Comparison of ENCODE assay signal across 1 cellular context in the genomic region with DNA sequence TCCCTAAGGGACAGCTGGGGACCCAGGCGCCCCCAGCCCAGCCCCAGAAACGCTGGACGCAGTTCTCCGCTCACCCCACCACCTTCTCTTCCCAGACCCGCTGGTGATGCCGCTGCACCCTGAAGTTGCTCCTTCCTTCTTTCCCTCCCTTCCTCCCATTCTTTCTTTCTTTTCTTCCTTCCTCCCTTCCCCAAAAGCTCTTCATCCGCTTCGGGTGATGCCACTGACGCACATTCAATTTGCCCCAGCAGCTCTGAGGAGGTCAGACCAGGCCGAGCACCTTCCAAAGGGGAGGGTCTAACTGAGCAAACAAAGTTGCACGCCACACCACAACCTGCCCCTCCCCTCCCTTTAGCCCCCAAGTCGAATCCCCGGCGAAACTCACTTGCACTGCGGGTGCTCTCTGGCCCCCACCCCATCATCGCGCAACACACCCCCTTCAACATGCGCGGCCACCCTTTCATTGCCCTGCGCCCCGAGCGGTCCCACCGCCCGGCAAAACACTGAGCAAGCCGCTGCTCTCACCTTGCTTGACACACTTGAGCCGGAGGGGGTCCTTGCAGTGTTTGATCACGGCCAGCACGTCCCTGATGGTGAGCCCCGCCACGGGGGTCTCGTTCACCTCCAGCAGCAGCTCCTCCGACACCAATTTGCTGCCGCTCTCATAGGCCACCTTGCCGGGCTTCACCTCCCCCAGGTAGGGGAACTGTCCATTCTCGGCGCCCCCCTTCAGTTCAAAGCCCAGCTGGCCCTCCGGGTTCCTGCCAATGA.
TF ChIP-seq lines count a peak whose summit lies in the region.

No MANE protein-coding gene starts in this region.

TF ChIP-seq in HEK293, 187 proteins besides CTCF, POLR2A, EP300 and RAD21 (continued from another document and continues in another):
- TF ChIP-seq, protein P1, sequence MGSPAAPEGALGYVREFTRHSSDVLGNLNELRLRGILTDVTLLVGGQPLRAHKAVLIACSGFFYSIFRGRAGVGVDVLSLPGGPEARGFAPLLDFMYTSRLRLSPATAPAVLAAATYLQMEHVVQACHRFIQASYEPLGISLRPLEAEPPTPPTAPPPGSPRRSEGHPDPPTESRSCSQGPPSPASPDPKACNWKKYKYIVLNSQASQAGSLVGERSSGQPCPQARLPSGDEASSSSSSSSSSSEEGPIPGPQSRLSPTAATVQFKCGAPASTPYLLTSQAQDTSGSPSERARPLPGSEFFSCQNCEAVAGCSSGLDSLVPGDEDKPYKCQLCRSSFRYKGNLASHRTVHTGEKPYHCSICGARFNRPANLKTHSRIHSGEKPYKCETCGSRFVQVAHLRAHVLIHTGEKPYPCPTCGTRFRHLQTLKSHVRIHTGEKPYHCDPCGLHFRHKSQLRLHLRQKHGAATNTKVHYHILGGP (tag by site-specific recombination; IDR thresholded peaks at IDR 0.05) = no peak
- no peak for TF ChIP-seq ZNF426 (tag by site-specific recombination; IDR thresholded peaks at IDR 0.05)
- 0 out of 2 replicates have a peak, but pooled peaks have one; percentile 6 for TF ChIP-seq ZNF24 (tag by site-specific recombination; IDR thresholded peaks at IDR 0.05)
- TF ChIP-seq, protein P2, sequence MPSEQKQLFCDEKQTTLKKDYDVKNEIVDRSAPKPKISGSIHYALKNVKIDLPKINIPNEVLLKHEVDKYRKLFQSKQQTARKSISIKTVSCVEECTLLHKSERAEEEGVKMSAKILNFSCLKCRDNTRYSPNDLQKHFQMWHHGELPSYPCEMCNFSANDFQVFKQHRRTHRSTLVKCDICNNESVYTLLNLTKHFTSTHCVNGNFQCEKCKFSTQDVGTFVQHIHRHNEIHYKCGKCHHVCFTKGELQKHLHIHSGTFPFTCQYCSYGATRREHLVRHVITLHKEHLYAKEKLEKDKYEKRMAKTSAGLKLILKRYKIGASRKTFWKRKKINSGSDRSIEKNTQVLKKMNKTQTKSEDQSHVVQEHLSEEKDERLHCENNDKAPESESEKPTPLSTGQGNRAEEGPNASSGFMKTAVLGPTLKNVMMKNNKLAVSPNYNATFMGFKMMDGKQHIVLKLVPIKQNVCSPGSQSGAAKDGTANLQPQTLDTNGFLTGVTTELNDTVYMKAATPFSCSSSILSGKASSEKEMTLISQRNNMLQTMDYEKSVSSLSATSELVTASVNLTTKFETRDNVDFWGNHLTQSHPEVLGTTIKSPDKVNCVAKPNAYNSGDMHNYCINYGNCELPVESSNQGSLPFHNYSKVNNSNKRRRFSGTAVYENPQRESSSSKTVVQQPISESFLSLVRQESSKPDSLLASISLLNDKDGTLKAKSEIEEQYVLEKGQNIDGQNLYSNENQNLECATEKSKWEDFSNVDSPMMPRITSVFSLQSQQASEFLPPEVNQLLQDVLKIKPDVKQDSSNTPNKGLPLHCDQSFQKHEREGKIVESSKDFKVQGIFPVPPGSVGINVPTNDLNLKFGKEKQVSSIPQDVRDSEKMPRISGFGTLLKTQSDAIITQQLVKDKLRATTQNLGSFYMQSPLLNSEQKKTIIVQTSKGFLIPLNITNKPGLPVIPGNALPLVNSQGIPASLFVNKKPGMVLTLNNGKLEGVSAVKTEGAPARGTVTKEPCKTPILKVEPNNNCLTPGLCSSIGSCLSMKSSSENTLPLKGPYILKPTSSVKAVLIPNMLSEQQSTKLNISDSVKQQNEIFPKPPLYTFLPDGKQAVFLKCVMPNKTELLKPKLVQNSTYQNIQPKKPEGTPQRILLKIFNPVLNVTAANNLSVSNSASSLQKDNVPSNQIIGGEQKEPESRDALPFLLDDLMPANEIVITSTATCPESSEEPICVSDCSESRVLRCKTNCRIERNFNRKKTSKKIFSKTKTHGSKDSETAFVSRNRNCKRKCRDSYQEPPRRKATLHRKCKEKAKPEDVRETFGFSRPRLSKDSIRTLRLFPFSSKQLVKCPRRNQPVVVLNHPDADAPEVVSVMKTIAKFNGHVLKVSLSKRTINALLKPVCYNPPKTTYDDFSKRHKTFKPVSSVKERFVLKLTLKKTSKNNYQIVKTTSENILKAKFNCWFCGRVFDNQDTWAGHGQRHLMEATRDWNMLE (tag by site-specific recombination; conservative IDR thresholded peaks at IDR 0.05; ENCODE audit: low read depth) = no peak
- no peak for TF ChIP-seq ZNF23 (tag by site-specific recombination; IDR thresholded peaks at IDR 0.05; ENCODE audit: borderline replicate concordance)
- TF ChIP-seq, protein P3, sequence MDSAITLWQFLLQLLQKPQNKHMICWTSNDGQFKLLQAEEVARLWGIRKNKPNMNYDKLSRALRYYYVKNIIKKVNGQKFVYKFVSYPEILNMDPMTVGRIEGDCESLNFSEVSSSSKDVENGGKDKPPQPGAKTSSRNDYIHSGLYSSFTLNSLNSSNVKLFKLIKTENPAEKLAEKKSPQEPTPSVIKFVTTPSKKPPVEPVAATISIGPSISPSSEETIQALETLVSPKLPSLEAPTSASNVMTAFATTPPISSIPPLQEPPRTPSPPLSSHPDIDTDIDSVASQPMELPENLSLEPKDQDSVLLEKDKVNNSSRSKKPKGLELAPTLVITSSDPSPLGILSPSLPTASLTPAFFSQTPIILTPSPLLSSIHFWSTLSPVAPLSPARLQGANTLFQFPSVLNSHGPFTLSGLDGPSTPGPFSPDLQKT (IDR thresholded peaks at IDR 0.05; ENCODE audit: borderline replicate concordance, low read depth, low read length) = no peak
- TF ChIP-seq ZNF785 (tag by site-specific recombination; IDR thresholded peaks at IDR 0.05) = no peak
- TF ChIP-seq ZNF416 (tag by site-specific recombination; IDR thresholded peaks at IDR 0.05) = no peak
- no peak for TF ChIP-seq ZNF623 (tag by site-specific recombination; IDR thresholded peaks at IDR 0.05)
- TF ChIP-seq, protein P4, sequence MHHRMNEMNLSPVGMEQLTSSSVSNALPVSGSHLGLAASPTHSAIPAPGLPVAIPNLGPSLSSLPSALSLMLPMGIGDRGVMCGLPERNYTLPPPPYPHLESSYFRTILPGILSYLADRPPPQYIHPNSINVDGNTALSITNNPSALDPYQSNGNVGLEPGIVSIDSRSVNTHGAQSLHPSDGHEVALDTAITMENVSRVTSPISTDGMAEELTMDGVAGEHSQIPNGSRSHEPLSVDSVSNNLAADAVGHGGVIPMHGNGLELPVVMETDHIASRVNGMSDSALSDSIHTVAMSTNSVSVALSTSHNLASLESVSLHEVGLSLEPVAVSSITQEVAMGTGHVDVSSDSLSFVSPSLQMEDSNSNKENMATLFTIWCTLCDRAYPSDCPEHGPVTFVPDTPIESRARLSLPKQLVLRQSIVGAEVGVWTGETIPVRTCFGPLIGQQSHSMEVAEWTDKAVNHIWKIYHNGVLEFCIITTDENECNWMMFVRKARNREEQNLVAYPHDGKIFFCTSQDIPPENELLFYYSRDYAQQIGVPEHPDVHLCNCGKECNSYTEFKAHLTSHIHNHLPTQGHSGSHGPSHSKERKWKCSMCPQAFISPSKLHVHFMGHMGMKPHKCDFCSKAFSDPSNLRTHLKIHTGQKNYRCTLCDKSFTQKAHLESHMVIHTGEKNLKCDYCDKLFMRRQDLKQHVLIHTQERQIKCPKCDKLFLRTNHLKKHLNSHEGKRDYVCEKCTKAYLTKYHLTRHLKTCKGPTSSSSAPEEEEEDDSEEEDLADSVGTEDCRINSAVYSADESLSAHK (tag by site-specific recombination; IDR thresholded peaks at IDR 0.05) = no peak
- no peak for TF ChIP-seq ZNF837 (tag by site-specific recombination; IDR thresholded peaks at IDR 0.05)
- no peak for TF ChIP-seq ZNF544 (tag by site-specific recombination; IDR thresholded peaks at IDR 0.05)
- TF ChIP-seq KLF7 (tag by site-specific recombination; IDR thresholded peaks at IDR 0.05; ENCODE audit: borderline replicate concordance) = no peak
- TF ChIP-seq ZNF658 (tag by site-specific recombination; IDR thresholded peaks at IDR 0.05) = no peak
- no peak for TF ChIP-seq RBAK (tag by site-specific recombination; IDR thresholded peaks at IDR 0.05)
- TF ChIP-seq, protein P5, sequence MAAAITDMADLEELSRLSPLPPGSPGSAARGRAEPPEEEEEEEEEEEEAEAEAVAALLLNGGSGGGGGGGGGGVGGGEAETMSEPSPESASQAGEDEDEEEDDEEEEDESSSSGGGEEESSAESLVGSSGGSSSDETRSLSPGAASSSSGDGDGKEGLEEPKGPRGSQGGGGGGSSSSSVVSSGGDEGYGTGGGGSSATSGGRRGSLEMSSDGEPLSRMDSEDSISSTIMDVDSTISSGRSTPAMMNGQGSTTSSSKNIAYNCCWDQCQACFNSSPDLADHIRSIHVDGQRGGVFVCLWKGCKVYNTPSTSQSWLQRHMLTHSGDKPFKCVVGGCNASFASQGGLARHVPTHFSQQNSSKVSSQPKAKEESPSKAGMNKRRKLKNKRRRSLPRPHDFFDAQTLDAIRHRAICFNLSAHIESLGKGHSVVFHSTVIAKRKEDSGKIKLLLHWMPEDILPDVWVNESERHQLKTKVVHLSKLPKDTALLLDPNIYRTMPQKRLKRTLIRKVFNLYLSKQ (tag by site-specific recombination; IDR thresholded peaks at IDR 0.05; ENCODE audit: borderline replicate concordance) = no peak
- TF ChIP-seq SP3 (tag by site-specific recombination; IDR thresholded peaks at IDR 0.05) = no peak
- TF ChIP-seq SP2 (tag by site-specific recombination; IDR thresholded peaks at IDR 0.05) = no peak
- no peak for TF ChIP-seq HOXA7 (CRISPR knock-in tag; IDR thresholded peaks at IDR 0.05; ENCODE audit: borderline replicate concordance)
- no peak for TF ChIP-seq ZNF830 (tag by site-specific recombination; IDR thresholded peaks at IDR 0.05; ENCODE audit: low read depth)
- peak; percentile 82 for TF ChIP-seq ZNF335 (tag by site-specific recombination; conservative IDR thresholded peaks at IDR 0.05)
- no peak for TF ChIP-seq ZNF221 (tag by site-specific recombination; IDR thresholded peaks at IDR 0.05; ENCODE audit: borderline replicate concordance)
- TF ChIP-seq KLF10 (tag by site-specific recombination; IDR thresholded peaks at IDR 0.05) = no peak
- TF ChIP-seq, protein P6, sequence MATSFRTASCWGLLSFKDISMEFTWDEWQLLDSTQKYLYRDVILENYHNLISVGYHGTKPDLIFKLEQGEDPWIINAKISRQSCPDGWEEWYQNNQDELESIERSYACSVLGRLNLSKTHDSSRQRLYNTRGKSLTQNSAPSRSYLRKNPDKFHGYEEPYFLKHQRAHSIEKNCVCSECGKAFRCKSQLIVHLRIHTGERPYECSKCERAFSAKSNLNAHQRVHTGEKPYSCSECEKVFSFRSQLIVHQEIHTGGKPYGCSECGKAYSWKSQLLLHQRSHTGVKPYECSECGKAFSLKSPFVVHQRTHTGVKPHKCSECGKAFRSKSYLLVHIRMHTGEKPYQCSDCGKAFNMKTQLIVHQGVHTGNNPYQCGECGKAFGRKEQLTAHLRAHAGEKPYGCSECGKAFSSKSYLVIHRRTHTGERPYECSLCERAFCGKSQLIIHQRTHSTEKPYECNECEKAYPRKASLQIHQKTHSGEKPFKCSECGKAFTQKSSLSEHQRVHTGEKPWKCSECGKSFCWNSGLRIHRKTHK (tag by site-specific recombination; IDR thresholded peaks at IDR 0.05) = no peak
- TF ChIP-seq ZNF202 (tag by site-specific recombination; IDR thresholded peaks at IDR 0.05; ENCODE audit: borderline replicate concordance) = no peak
- no peak for TF ChIP-seq ZNF561 (tag by site-specific recombination; IDR thresholded peaks at IDR 0.05; ENCODE audit: borderline replicate concordance)
- no peak for TF ChIP-seq ZFP37 (tag by site-specific recombination; IDR thresholded peaks at IDR 0.05)
- TF ChIP-seq, protein P7, sequence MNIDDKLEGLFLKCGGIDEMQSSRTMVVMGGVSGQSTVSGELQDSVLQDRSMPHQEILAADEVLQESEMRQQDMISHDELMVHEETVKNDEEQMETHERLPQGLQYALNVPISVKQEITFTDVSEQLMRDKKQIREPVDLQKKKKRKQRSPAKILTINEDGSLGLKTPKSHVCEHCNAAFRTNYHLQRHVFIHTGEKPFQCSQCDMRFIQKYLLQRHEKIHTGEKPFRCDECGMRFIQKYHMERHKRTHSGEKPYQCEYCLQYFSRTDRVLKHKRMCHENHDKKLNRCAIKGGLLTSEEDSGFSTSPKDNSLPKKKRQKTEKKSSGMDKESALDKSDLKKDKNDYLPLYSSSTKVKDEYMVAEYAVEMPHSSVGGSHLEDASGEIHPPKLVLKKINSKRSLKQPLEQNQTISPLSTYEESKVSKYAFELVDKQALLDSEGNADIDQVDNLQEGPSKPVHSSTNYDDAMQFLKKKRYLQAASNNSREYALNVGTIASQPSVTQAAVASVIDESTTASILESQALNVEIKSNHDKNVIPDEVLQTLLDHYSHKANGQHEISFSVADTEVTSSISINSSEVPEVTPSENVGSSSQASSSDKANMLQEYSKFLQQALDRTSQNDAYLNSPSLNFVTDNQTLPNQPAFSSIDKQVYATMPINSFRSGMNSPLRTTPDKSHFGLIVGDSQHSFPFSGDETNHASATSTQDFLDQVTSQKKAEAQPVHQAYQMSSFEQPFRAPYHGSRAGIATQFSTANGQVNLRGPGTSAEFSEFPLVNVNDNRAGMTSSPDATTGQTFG (tag by site-specific recombination; IDR thresholded peaks at IDR 0.05; ENCODE audit: borderline replicate concordance) = no peak
- TF ChIP-seq, protein P8, sequence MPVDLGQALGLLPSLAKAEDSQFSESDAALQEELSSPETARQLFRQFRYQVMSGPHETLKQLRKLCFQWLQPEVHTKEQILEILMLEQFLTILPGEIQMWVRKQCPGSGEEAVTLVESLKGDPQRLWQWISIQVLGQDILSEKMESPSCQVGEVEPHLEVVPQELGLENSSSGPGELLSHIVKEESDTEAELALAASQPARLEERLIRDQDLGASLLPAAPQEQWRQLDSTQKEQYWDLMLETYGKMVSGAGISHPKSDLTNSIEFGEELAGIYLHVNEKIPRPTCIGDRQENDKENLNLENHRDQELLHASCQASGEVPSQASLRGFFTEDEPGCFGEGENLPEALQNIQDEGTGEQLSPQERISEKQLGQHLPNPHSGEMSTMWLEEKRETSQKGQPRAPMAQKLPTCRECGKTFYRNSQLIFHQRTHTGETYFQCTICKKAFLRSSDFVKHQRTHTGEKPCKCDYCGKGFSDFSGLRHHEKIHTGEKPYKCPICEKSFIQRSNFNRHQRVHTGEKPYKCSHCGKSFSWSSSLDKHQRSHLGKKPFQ (tag by site-specific recombination; IDR thresholded peaks at IDR 0.05) = 0 out of 2 replicates have a peak, but pooled peaks have one; percentile 9
- no peak for TF ChIP-seq SCRT2 (tag by site-specific recombination; IDR thresholded peaks at IDR 0.05)
- TF ChIP-seq, protein P9, sequence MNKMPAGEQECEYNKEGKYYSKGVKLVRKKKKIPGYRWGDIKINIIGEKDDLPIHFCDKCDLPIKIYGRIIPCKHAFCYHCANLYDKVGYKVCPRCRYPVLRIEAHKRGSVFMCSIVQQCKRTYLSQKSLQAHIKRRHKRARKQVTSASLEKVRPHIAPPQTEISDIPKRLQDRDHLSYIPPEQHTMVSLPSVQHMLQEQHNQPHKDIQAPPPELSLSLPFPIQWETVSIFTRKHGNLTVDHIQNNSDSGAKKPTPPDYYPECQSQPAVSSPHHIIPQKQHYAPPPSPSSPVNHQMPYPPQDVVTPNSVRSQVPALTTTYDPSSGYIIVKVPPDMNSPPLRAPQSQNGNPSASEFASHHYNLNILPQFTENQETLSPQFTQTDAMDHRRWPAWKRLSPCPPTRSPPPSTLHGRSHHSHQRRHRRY (tag by site-specific recombination; IDR thresholded peaks at IDR 0.05) = no peak
- no peak for TF ChIP-seq ZBTB7A (tag by site-specific recombination; IDR thresholded peaks at IDR 0.05; ENCODE audit: low read depth)
- TF ChIP-seq ZNF184 (tag by site-specific recombination; IDR thresholded peaks at IDR 0.05) = no peak
- TF ChIP-seq, protein P10, sequence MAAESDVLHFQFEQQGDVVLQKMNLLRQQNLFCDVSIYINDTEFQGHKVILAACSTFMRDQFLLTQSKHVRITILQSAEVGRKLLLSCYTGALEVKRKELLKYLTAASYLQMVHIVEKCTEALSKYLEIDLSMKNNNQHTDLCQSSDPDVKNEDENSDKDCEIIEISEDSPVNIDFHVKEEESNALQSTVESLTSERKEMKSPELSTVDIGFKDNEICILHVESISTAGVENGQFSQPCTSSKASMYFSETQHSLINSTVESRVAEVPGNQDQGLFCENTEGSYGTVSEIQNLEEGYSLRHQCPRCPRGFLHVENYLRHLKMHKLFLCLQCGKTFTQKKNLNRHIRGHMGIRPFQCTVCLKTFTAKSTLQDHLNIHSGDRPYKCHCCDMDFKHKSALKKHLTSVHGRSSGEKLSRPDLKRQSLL (tag by site-specific recombination; IDR thresholded peaks at IDR 0.05) = no peak
